ENCODE assay signal across 24 cellular contexts in the genomic region with DNA sequence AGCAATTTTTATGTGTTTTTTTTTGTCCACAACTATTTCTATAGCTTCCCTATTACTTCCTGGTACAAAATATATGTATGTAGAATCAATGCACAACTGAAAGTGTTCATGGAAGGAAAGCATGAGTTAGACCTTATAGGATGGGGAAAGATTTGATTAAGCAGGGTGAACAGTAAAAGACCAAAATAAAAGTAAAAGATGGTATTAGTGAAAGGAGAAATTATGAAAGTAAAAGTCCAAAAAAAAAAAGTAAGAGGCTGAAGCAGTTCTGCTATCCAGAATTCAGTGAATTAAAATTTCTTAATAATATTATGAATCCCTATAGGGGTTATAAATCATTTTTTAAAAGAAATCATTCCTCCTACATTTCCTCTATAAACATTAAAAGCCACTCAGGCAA.
"Had no signal": no experiment of that assay in that cellular context is flagged by ENCODE, and none has a peak within 500 bp of the region (broad histone marks: within the 10 kb centered on the region; RNA-seq: fewer than 3 reads in every experiment).

No MANE protein-coding gene starts in this region.

- H3K4me1 ChIP-seq: colonic mucosa, esophagus squamous epithelium, foreskin keratinocyte, gastrocnemius medialis, heart left ventricle, heart right ventricle had no signal

- H3K9me3 Mint-ChIP-seq: dendritic cell treated with granulocyte-macrophage colony-stimulating factor and Interleukin-4, amounts not matched to agents 40 ng/mL and 50 ng/mL, for 4 days had no signal

- H3K79me2 ChIP-seq: hepatocyte had no signal

- H3K4me3 Mint-ChIP-seq: dendritic cell treated with granulocyte-macrophage colony-stimulating factor and Interleukin-4, amounts not matched to agents 40 ng/mL and 50 ng/mL, for 4 days; effector memory CD8-positive, alpha-beta T cell had no signal

- H3K27me3 Mint-ChIP-seq: dendritic cell treated with granulocyte-macrophage colony-stimulating factor and Interleukin-4, amounts not matched to agents 40 ng/mL and 50 ng/mL, for 4 days; effector memory CD8-positive, alpha-beta T cell had no signal

- H3K4me2 ChIP-seq: hepatocyte had no signal

- H3K27ac ChIP-seq: colonic mucosa, coronary artery, dorsolateral prefrontal cortex, epithelial cell of prostate, esophagus muscularis mucosa, esophagus squamous epithelium, foreskin keratinocyte, gastrocnemius medialis, gastroesophageal sphincter, heart left ventricle, heart right ventricle, hepatocyte had no signal

- ATAC-seq: effector memory CD8-positive, alpha-beta T cell; esophagus mucosa; foreskin keratinocyte; gastrocnemius medialis; gastroesophageal sphincter; heart left ventricle; heart right ventricle had no signal

- H3K9me3 ChIP-seq: colonic mucosa, esophagus muscularis mucosa, esophagus squamous epithelium, gastrocnemius medialis, gastroesophageal sphincter, heart left ventricle, heart right ventricle had no signal

- H3K4me3 ChIP-seq: colonic mucosa, coronary artery, dorsolateral prefrontal cortex, esophagus muscularis mucosa, esophagus squamous epithelium, gastrocnemius medialis, gastroesophageal sphincter, heart left ventricle, hepatocyte had no signal

- H3K27ac Mint-ChIP-seq: dendritic cell treated with granulocyte-macrophage colony-stimulating factor and Interleukin-4, amounts not matched to agents 40 ng/mL and 50 ng/mL, for 4 days; effector memory CD8-positive, alpha-beta T cell had no signal

- H3K36me3 ChIP-seq: colonic mucosa, esophagus squamous epithelium, gastrocnemius medialis, gastroesophageal sphincter, heart left ventricle, heart right ventricle had no signal

- H2AFZ ChIP-seq: hepatocyte had no signal

- H3K27me3 ChIP-seq: colonic mucosa, dorsolateral prefrontal cortex, esophagus muscularis mucosa, esophagus squamous epithelium, foreskin keratinocyte, gastrocnemius medialis, gastroesophageal sphincter, heart left ventricle, heart right ventricle, hepatocyte had no signal

- DNase-seq: colonic mucosa; cortex of kidney; dermis blood vessel endothelial cell; dorsolateral prefrontal cortex; effector CD4-positive, alpha-beta T cell; effector CD8-positive, alpha-beta T cell; effector memory CD4-positive, alpha-beta T cell; effector memory CD8-positive, alpha-beta T cell; erythroblast; esophagus squamous epithelium; foreskin fibroblast; foreskin keratinocyte; foreskin melanocyte; gastrocnemius medialis; head of caudate nucleus; heart left ventricle; heart right ventricle had no signal
